In the genomic region with DNA sequence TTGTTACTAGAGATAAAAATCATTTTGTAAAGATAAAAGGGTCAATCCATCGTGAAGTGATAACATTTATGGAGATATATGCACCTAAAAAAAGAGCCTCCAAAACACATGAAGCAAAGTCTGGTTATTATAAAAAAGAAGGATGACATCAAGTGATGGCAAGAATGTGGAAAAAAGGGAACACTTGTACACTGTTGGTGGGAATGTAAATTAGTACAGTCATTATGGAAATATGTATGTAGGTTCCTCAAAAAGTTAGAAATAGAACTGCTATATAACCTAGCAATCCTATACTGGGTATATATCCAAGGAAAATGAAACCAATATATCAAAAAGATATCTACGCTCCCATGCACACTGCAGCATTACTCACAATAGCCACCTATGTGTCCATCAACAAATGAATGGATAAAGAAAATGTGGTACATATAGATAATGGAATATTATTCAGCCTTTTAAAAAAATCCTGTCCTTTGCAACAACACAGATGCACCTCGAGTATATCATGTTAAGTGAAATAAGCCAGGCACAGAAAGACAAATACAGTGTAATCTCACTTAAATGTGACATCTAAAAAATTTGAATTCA, we compare ENCODE assay signal across 1 cellular context.
TF ChIP-seq lines count a peak whose summit lies in the region.

No MANE protein-coding gene starts in this region.

TF ChIP-seq in K562, 482 proteins besides CTCF, POLR2A, EP300 and RAD21 (continued from another document and continues in another):
- TF ChIP-seq DPF2 (IDR thresholded peaks at IDR 0.05) (0 out of 2 replicates have a peak, but pooled peaks have one; percentile 41), TGIF2 (CRISPR knock-in tag; IDR thresholded peaks at IDR 0.05) (no peak), ZNF311 (CRISPR knock-in tag; IDR thresholded peaks at IDR 0.05) (no peak), SMARCA4 (IDR thresholded peaks at IDR 0.05) (peak; percentile 46; the same call in 1 of the 2 replicates), MYNN (IDR thresholded peaks at IDR 0.05) (no peak), MYNN (CRISPR knock-in tag; IDR thresholded peaks at IDR 0.05) (no peak), ZNF707 (CRISPR knock-in tag; conservative IDR thresholded peaks at IDR 0.05) (no peak), TAL1 (IDR thresholded peaks at IDR 0.05) (peak; percentile 73), NFE2 (IDR thresholded peaks at IDR 0.05; ENCODE audit: low read depth) (no peak), BRD9 (IDR thresholded peaks at IDR 0.05; ENCODE audit: low read depth, partially characterized antibody) (no peak), SMAD2 (IDR thresholded peaks at IDR 0.05; ENCODE audit: low read depth, low read length) (no peak), PTBP1 (IDR thresholded peaks at IDR 0.05; ENCODE audit: low read depth, low read length) (no peak), MIER1 (IDR thresholded peaks at IDR 0.05; ENCODE audit: low read depth) (no peak), NFYB (IDR thresholded peaks at IDR 0.05; ENCODE audit: extremely low read depth, insufficient read length) (no peak), TEAD4 (IDR thresholded peaks at IDR 0.05; ENCODE audit: low read length) (peak; percentile 59), TEAD4 (CRISPR knock-in tag; IDR thresholded peaks at IDR 0.05; ENCODE audit: borderline replicate concordance) (no peak), TFAM (CRISPR knock-in tag; conservative IDR thresholded peaks at IDR 0.05) (no peak), SREBF1 (IDR thresholded peaks at IDR 0.05; ENCODE audit: borderline replicate concordance, low read depth, low read length) (no peak), ZNF224 (CRISPR knock-in tag; IDR thresholded peaks at IDR 0.05) (no peak), WHSC1 (IDR thresholded peaks at IDR 0.05; ENCODE audit: low read length) (no peak), ZNF239 (CRISPR knock-in tag; IDR thresholded peaks at IDR 0.05) (no peak), SNIP1 (IDR thresholded peaks at IDR 0.05; ENCODE audit: low read depth) (no peak), SNRNP70 (optimal IDR thresholded peaks at IDR 0.05; ENCODE audit: low read depth, low read length) (no peak), PHTF2 (CRISPR knock-in tag; IDR thresholded peaks at IDR 0.05) (no peak), ILK (tag; IDR thresholded peaks at IDR 0.05; ENCODE audit: borderline replicate concordance, low read depth) (no peak), ZNF586 (CRISPR knock-in tag; conservative IDR thresholded peaks at IDR 0.05) (no peak), TEAD1 (CRISPR knock-in tag; IDR thresholded peaks at IDR 0.05) (no peak), EGR1 (conservative IDR thresholded peaks at IDR 0.05) (no peak), LEF1 (IDR thresholded peaks at IDR 0.05) (no peak), NFIC (IDR thresholded peaks at IDR 0.05) (0 out of 2 replicates have a peak, but pooled peaks have one; percentile 9), SOX6 (IDR thresholded peaks at IDR 0.05) (peak; percentile 52; the same call in 1 of the 2 replicates), ZFPM2 (CRISPR knock-in tag; IDR thresholded peaks at IDR 0.05) (no peak), PRPF4 (IDR thresholded peaks at IDR 0.05; ENCODE audit: insufficient read depth, low read depth, low read length, poor library complexity, severe bottlenecking) (no peak), TBP (optimal IDR thresholded peaks at IDR 0.05; ENCODE audit: low read depth, low read length) (peak; percentile 32), FIP1L1 (IDR thresholded peaks at IDR 0.05; ENCODE audit: low read depth, low read length, poor library complexity, severe bottlenecking) (no peak), ZNF668 (CRISPR knock-in tag; IDR thresholded peaks at IDR 0.05) (no peak), FOXJ3 (CRISPR knock-in tag; IDR thresholded peaks at IDR 0.05) (no peak), ARID1B (IDR thresholded peaks at IDR 0.05) (peak; percentile 78), NBN (IDR thresholded peaks at IDR 0.05; ENCODE audit: low read depth) (no peak), ARHGAP35 (IDR thresholded peaks at IDR 0.05; ENCODE audit: partially characterized antibody) (no peak), SRSF3 (IDR thresholded peaks at IDR 0.05; ENCODE audit: insufficient read depth, low read length) (no peak), TEAD2 (tag; IDR thresholded peaks at IDR 0.05) (no peak)
- TF ChIP-seq, protein P1, sequence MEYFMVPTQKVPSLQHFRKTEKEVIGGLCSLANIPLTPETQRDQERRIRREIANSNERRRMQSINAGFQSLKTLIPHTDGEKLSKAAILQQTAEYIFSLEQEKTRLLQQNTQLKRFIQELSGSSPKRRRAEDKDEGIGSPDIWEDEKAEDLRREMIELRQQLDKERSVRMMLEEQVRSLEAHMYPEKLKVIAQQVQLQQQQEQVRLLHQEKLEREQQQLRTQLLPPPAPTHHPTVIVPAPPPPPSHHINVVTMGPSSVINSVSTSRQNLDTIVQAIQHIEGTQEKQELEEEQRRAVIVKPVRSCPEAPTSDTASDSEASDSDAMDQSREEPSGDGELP (CRISPR knock-in tag; IDR thresholded peaks at IDR 0.05; ENCODE audit: borderline replicate concordance) = no peak
- TF ChIP-seq, protein P2, sequence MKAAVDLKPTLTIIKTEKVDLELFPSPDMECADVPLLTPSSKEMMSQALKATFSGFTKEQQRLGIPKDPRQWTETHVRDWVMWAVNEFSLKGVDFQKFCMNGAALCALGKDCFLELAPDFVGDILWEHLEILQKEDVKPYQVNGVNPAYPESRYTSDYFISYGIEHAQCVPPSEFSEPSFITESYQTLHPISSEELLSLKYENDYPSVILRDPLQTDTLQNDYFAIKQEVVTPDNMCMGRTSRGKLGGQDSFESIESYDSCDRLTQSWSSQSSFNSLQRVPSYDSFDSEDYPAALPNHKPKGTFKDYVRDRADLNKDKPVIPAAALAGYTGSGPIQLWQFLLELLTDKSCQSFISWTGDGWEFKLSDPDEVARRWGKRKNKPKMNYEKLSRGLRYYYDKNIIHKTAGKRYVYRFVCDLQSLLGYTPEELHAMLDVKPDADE (conservative IDR thresholded peaks at IDR 0.05; ENCODE audit: control insufficient read depth, low read depth, low read length) = no peak
- TF ChIP-seq, protein P3, sequence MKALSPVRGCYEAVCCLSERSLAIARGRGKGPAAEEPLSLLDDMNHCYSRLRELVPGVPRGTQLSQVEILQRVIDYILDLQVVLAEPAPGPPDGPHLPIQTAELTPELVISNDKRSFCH (CRISPR knock-in tag; IDR thresholded peaks at IDR 0.05) = no peak
- TF ChIP-seq, protein P3 (tag; IDR thresholded peaks at IDR 0.05) = no peak
- TF ChIP-seq, protein P4, sequence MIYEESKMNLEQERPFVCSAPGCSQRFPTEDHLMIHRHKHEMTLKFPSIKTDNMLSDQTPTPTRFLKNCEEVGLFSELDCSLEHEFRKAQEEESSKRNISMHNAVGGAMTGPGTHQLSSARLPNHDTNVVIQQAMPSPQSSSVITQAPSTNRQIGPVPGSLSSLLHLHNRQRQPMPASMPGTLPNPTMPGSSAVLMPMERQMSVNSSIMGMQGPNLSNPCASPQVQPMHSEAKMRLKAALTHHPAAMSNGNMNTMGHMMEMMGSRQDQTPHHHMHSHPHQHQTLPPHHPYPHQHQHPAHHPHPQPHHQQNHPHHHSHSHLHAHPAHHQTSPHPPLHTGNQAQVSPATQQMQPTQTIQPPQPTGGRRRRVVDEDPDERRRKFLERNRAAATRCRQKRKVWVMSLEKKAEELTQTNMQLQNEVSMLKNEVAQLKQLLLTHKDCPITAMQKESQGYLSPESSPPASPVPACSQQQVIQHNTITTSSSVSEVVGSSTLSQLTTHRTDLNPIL (CRISPR knock-in tag; IDR thresholded peaks at IDR 0.05) = no peak
- TF ChIP-seq, protein P5, sequence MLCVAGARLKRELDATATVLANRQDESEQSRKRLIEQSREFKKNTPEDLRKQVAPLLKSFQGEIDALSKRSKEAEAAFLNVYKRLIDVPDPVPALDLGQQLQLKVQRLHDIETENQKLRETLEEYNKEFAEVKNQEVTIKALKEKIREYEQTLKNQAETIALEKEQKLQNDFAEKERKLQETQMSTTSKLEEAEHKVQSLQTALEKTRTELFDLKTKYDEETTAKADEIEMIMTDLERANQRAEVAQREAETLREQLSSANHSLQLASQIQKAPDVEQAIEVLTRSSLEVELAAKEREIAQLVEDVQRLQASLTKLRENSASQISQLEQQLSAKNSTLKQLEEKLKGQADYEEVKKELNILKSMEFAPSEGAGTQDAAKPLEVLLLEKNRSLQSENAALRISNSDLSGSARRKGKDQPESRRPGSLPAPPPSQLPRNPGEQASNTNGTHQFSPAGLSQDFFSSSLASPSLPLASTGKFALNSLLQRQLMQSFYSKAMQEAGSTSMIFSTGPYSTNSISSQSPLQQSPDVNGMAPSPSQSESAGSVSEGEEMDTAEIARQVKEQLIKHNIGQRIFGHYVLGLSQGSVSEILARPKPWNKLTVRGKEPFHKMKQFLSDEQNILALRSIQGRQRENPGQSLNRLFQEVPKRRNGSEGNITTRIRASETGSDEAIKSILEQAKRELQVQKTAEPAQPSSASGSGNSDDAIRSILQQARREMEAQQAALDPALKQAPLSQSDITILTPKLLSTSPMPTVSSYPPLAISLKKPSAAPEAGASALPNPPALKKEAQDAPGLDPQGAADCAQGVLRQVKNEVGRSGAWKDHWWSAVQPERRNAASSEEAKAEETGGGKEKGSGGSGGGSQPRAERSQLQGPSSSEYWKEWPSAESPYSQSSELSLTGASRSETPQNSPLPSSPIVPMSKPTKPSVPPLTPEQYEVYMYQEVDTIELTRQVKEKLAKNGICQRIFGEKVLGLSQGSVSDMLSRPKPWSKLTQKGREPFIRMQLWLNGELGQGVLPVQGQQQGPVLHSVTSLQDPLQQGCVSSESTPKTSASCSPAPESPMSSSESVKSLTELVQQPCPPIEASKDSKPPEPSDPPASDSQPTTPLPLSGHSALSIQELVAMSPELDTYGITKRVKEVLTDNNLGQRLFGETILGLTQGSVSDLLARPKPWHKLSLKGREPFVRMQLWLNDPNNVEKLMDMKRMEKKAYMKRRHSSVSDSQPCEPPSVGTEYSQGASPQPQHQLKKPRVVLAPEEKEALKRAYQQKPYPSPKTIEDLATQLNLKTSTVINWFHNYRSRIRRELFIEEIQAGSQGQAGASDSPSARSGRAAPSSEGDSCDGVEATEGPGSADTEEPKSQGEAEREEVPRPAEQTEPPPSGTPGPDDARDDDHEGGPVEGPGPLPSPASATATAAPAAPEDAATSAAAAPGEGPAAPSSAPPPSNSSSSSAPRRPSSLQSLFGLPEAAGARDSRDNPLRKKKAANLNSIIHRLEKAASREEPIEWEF (CRISPR knock-in tag; IDR thresholded peaks at IDR 0.05) = no peak
- TF ChIP-seq, protein P6, sequence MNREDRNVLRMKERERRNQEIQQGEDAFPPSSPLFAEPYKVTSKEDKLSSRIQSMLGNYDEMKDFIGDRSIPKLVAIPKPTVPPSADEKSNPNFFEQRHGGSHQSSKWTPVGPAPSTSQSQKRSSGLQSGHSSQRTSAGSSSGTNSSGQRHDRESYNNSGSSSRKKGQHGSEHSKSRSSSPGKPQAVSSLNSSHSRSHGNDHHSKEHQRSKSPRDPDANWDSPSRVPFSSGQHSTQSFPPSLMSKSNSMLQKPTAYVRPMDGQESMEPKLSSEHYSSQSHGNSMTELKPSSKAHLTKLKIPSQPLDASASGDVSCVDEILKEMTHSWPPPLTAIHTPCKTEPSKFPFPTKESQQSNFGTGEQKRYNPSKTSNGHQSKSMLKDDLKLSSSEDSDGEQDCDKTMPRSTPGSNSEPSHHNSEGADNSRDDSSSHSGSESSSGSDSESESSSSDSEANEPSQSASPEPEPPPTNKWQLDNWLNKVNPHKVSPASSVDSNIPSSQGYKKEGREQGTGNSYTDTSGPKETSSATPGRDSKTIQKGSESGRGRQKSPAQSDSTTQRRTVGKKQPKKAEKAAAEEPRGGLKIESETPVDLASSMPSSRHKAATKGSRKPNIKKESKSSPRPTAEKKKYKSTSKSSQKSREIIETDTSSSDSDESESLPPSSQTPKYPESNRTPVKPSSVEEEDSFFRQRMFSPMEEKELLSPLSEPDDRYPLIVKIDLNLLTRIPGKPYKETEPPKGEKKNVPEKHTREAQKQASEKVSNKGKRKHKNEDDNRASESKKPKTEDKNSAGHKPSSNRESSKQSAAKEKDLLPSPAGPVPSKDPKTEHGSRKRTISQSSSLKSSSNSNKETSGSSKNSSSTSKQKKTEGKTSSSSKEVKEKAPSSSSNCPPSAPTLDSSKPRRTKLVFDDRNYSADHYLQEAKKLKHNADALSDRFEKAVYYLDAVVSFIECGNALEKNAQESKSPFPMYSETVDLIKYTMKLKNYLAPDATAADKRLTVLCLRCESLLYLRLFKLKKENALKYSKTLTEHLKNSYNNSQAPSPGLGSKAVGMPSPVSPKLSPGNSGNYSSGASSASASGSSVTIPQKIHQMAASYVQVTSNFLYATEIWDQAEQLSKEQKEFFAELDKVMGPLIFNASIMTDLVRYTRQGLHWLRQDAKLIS (CRISPR knock-in tag; IDR thresholded peaks at IDR 0.05) = no peak
- TF ChIP-seq, protein P7, sequence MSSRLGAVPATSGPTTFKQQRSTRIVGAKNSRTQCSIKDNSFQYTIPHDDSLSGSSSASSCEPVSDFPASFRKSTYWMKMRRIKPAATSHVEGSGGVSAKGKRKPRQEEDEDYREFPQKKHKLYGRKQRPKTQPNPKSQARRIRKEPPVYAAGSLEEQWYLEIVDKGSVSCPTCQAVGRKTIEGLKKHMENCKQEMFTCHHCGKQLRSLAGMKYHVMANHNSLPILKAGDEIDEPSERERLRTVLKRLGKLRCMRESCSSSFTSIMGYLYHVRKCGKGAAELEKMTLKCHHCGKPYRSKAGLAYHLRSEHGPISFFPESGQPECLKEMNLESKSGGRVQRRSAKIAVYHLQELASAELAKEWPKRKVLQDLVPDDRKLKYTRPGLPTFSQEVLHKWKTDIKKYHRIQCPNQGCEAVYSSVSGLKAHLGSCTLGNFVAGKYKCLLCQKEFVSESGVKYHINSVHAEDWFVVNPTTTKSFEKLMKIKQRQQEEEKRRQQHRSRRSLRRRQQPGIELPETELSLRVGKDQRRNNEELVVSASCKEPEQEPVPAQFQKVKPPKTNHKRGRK (tag; IDR thresholded peaks at IDR 0.05) = no peak
- TF ChIP-seq, protein P8, sequence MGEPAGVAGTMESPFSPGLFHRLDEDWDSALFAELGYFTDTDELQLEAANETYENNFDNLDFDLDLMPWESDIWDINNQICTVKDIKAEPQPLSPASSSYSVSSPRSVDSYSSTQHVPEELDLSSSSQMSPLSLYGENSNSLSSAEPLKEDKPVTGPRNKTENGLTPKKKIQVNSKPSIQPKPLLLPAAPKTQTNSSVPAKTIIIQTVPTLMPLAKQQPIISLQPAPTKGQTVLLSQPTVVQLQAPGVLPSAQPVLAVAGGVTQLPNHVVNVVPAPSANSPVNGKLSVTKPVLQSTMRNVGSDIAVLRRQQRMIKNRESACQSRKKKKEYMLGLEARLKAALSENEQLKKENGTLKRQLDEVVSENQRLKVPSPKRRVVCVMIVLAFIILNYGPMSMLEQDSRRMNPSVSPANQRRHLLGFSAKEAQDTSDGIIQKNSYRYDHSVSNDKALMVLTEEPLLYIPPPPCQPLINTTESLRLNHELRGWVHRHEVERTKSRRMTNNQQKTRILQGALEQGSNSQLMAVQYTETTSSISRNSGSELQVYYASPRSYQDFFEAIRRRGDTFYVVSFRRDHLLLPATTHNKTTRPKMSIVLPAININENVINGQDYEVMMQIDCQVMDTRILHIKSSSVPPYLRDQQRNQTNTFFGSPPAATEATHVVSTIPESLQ (CRISPR knock-in tag; IDR thresholded peaks at IDR 0.05) = no peak
- TF ChIP-seq, protein P9, sequence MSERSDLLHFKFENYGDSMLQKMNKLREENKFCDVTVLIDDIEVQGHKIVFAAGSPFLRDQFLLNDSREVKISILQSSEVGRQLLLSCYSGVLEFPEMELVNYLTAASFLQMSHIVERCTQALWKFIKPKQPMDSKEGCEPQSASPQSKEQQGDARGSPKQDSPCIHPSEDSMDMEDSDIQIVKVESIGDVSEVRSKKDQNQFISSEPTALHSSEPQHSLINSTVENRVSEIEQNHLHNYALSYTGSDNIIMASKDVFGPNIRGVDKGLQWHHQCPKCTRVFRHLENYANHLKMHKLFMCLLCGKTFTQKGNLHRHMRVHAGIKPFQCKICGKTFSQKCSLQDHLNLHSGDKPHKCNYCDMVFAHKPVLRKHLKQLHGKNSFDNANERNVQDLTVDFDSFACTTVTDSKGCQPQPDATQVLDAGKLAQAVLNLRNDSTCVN (CRISPR knock-in tag; IDR thresholded peaks at IDR 0.05) = no peak
